22 cellular contexts compared by ENCODE assay signal in genomic region chr5:138666226-138666742, GRCh38.
DNase-seq lines count a peak whose midpoint lies in the region; ATAC-seq, FAIRE-seq and TF ChIP-seq lines count a peak whose summit lies in the region.
"Had no signal": no experiment of that assay in that cellular context is flagged by ENCODE, and none has a peak within 500 bp of the region (broad histone marks: within the 10 kb centered on the region; RNA-seq: fewer than 3 reads in every experiment).

No MANE protein-coding gene starts in this region.

- peaks cover 44% of the 10 kb centered on the region for H3K4me1 Mint-ChIP-seq in type B pancreatic cell (ENCODE audit: unreplicated experiment)
- peaks cover 28% of the 10 kb centered on the region for H3K4me1 Mint-ChIP-seq in activated T-helper 2 cell treated with anti-CD3 and anti-CD28 coated beads, Interferon-gamma antibody, Interleukin-2, Interleukin-4, amounts not matched to agents 10 μg/mL and 5 μg/mL and 100 μg/mL, durations not matched to agents 14 hours and 24 hours and 36 hours (ENCODE audit: low read depth)

- peak overlapping the region; percentile 76 to 92 for H3K27ac ChIP-seq in right atrium auricular region
- H3K27ac ChIP-seq in heart right ventricle: peak overlapping the region in 5 of 10 donors; percentile 7 to 93 (median 41)
- H3K27ac ChIP-seq in kidney (ENCODE audit: low read depth in 2 of 2, low read length in 2 of 2): no peak overlapping the region
- no peak overlapping the region for H3K27ac ChIP-seq in psoas muscle
- H3K27ac ChIP-seq: A549, PC-9 had no signal

- H3K4me1 ChIP-seq in right atrium auricular region (peaks cover 0 to 42% of the 10 kb centered on the region in 2 donors), heart right ventricle (peaks cover 0 to 51% (median 16%) of the 10 kb centered on the region in 9 donors), kidney (ENCODE audit: control insufficient read depth in 1 of 2, insufficient read depth in 1 of 2, low read depth in 1 of 2, low read length in 2 of 2) (peaks cover 0 to 2% of the 10 kb centered on the region in 2 donors), psoas muscle (no peaks in the 10 kb centered on the region)
- H3K4me1 ChIP-seq: BE2C had no signal

- H3K27me3 ChIP-seq in right atrium auricular region (no peaks in the 10 kb centered on the region), heart right ventricle (peaks cover 0 to 17% (median 0%) of the 10 kb centered on the region in 7 donors), psoas muscle (ENCODE audit: insufficient read depth in 3 of 3, low read length in 2 of 3) (no peaks in the 10 kb centered on the region)
- H3K27me3 ChIP-seq: BE2C had no signal

- no peak for DNase-seq in right atrium auricular region (ENCODE audit: low spot score)
- no peak for DNase-seq in heart right ventricle
- peak; percentile 14 for DNase-seq in NCI-H446 treated with DMSO at 0.1 percent for 48 hours (lab: John Stamatoyannopoulos, UW)
- DNase-seq in kidney: peak; percentile 35
- DNase-seq in type B pancreatic cell (ENCODE audit: extremely low spot score, unreplicated experiment): no peak
- no peak for DNase-seq in psoas muscle
- no peak for DNase-seq in activated T-helper 2 cell treated with anti-CD3 and anti-CD28 coated beads, Interferon-gamma antibody, Interleukin-2, Interleukin-4, amounts not matched to agents 10 μg/mL and 5 μg/mL and 100 μg/mL, durations not matched to agents 14 hours and 24 hours and 36 hours (ENCODE audit: low spot score)
- DNase-seq: BE2C; CD4-positive, alpha-beta T cell; COR-L47; DMS153; NCI-H187 treated with DMSO at 0.1 percent for 48 hours; NCI-H2107; PC-9; RPMI8226; SHP77 had no signal

- no peaks in the 10 kb centered on the region for H3K36me3 Mint-ChIP-seq in type B pancreatic cell
- H3K36me3 Mint-ChIP-seq in activated T-helper 2 cell treated with anti-CD3 and anti-CD28 coated beads, Interferon-gamma antibody, Interleukin-2, Interleukin-4, amounts not matched to agents 10 μg/mL and 5 μg/mL and 100 μg/mL, durations not matched to agents 14 hours and 24 hours and 36 hours (ENCODE audit: low read depth): no peaks in the 10 kb centered on the region

- intact Hi-C loops in heart right ventricle (cut with DNase I): no loop called here
- intact Hi-C loops in kidney (cut with DNase I): no loop called here
- intact Hi-C loops in psoas muscle (cut with DNase I): no loop called here
- intact Hi-C loops in activated T-helper 2 cell treated with anti-CD3 and anti-CD28 coated beads, Interferon-gamma antibody, Interleukin-2, Interleukin-4, amounts not matched to agents 10 μg/mL and 5 μg/mL and 100 μg/mL, durations not matched to agents 14 hours and 24 hours and 36 hours (cut with micrococcal nuclease): no loop called here

- H3K9me3 ChIP-seq in right atrium auricular region (no peaks in the 10 kb centered on the region), heart right ventricle (no peaks in the 10 kb centered on the region), kidney (ENCODE audit: control insufficient read depth in 1 of 2, low read length in 2 of 2) (no peaks in the 10 kb centered on the region), psoas muscle (no peaks in the 10 kb centered on the region)
- H3K9me3 ChIP-seq: A549, BE2C had no signal

- H3K4me3 ChIP-seq in right atrium auricular region (no peak overlapping the region), heart right ventricle (no peak overlapping the region), kidney (ENCODE audit: low read length in 2 of 2) (no peak overlapping the region), psoas muscle (no peak overlapping the region)
- H3K4me3 ChIP-seq: A549, PC-9 had no signal

- TF ChIP-seq CTCF in right atrium auricular region (IDR thresholded peaks at IDR 0.05) (no peak), heart right ventricle (IDR thresholded peaks at IDR 0.05) (no peak), kidney (IDR thresholded peaks at IDR 0.05; ENCODE audit: borderline replicate concordance, extremely low read depth, insufficient read depth) (no peak), type B pancreatic cell (conservative IDR thresholded peaks at IDR 0.05) (no peak), psoas muscle (IDR thresholded peaks at IDR 0.05) (no peak)

- H3K27me3 Mint-ChIP-seq in type B pancreatic cell: no peaks in the 10 kb centered on the region
- peaks cover 74% of the 10 kb centered on the region for H3K27me3 Mint-ChIP-seq in activated T-helper 2 cell treated with anti-CD3 and anti-CD28 coated beads, Interferon-gamma antibody, Interleukin-2, Interleukin-4, amounts not matched to agents 10 μg/mL and 5 μg/mL and 100 μg/mL, durations not matched to agents 14 hours and 24 hours and 36 hours (ENCODE audit: low read depth)

- ATAC-seq in heart right ventricle (no peak), psoas muscle (no peak), GM19463 (IDR thresholded peaks at IDR 0.05; ENCODE audit: unreplicated experiment) (no peak)
- ATAC-seq: A549 had no signal

- H3K4me3 Mint-ChIP-seq in type B pancreatic cell: no peak overlapping the region
- H3K4me3 Mint-ChIP-seq in activated T-helper 2 cell treated with anti-CD3 and anti-CD28 coated beads, Interferon-gamma antibody, Interleukin-2, Interleukin-4, amounts not matched to agents 10 μg/mL and 5 μg/mL and 100 μg/mL, durations not matched to agents 14 hours and 24 hours and 36 hours (ENCODE audit: low read depth): no peak overlapping the region
- H3K4me3 Mint-ChIP-seq: CD4-positive, alpha-beta T cell had no signal

- H3K9ac ChIP-seq in kidney (ENCODE audit: low read length in 2 of 2): no peak overlapping the region

- H3K9me3 Mint-ChIP-seq in type B pancreatic cell: peaks cover 5% of the 10 kb centered on the region
- no peaks in the 10 kb centered on the region for H3K9me3 Mint-ChIP-seq in activated T-helper 2 cell treated with anti-CD3 and anti-CD28 coated beads, Interferon-gamma antibody, Interleukin-2, Interleukin-4, amounts not matched to agents 10 μg/mL and 5 μg/mL and 100 μg/mL, durations not matched to agents 14 hours and 24 hours and 36 hours
- H3K9me3 Mint-ChIP-seq: CD4-positive, alpha-beta T cell had no signal

- FAIRE-seq in kidney (lab: Jason Lieb, UNC): no peak
- FAIRE-seq: A549, GM12891, GM18507, GM19239, H54 had no signal

- WGBS in heart right ventricle, 2 donors: 92% methylated on average over 8 of the region's 8 CpGs
- WGBS in psoas muscle, 3 donors: 73 to 80% (median 80%) methylated on average over 8 of the region's 8 CpGs

- H3K36me3 ChIP-seq in right atrium auricular region: no peaks in the 10 kb centered on the region
- no peaks in the 10 kb centered on the region for H3K36me3 ChIP-seq in heart right ventricle
- H3K36me3 ChIP-seq in kidney (ENCODE audit: control insufficient read depth in 1 of 2, insufficient read depth in 2 of 2, low read length in 2 of 2): no peaks in the 10 kb centered on the region
- H3K36me3 ChIP-seq in psoas muscle (ENCODE audit: insufficient read depth in 1 of 2, low read depth in 1 of 2): no peaks in the 10 kb centered on the region
- H3K36me3 ChIP-seq: BE2C had no signal

- peak overlapping the region; percentile 11 for H3K27ac Mint-ChIP-seq in type B pancreatic cell
- H3K27ac Mint-ChIP-seq in activated T-helper 2 cell treated with anti-CD3 and anti-CD28 coated beads, Interferon-gamma antibody, Interleukin-2, Interleukin-4, amounts not matched to agents 10 μg/mL and 5 μg/mL and 100 μg/mL, durations not matched to agents 14 hours and 24 hours and 36 hours: no peak overlapping the region
- H3K27ac Mint-ChIP-seq: CD4-positive, alpha-beta T cell had no signal

Comparison
In these comparisons a context has a peak if more than half of its experiments do, and no peak if none do; other contexts are left out.
1. DNase-seq: peak in NCI-H446 treated with DMSO at 0.1 percent for 48 hours (single experiment) and kidney (single experiment); none in right atrium auricular region (single experiment), heart right ventricle (0 of 2), type B pancreatic cell (single experiment), psoas muscle (0 of 2) and activated T-helper 2 cell treated with anti-CD3 and anti-CD28 coated beads, Interferon-gamma antibody, Interleukin-2, Interleukin-4, amounts not matched to agents 10 μg/mL and 5 μg/mL and 100 μg/mL, durations not matched to agents 14 hours and 24 hours and 36 hours (single experiment).
2. H3K27ac ChIP-seq: peak in right atrium auricular region (2 of 2); none in kidney (0 of 2) and psoas muscle (single experiment).